In genomic region chr2:128187032-128187654, GRCh38 we compare ENCODE assay signal across 1 cellular context.
TF ChIP-seq lines count a peak whose summit lies in the region.

No MANE protein-coding gene starts in this region.

TF ChIP-seq in GM23338, 12 proteins besides CTCF, POLR2A, EP300 and RAD21 (continued from another document):
- no peak for TF ChIP-seq REST (IDR thresholded peaks at IDR 0.05; ENCODE audit: unreplicated experiment)
- no peak for TF ChIP-seq EZH2 (IDR thresholded peaks at IDR 0.05; ENCODE audit: low read depth, unreplicated experiment)
- TF ChIP-seq STAT1 (IDR thresholded peaks at IDR 0.05; ENCODE audit: unreplicated experiment): no peak
- no peak for TF ChIP-seq NANOG (IDR thresholded peaks at IDR 0.05; ENCODE audit: borderline replicate concordance)
TF ChIP-seq in GM23338: peak in this region for 0.
